Comparison of ENCODE assay signal across 27 cellular contexts in genomic region chr2:97983134-97983533, GRCh38.
"Had no signal": no experiment of that assay in that cellular context is flagged by ENCODE, and none has a peak within 500 bp of the region (broad histone marks: within the 10 kb centered on the region; RNA-seq: fewer than 3 reads in every experiment).

No MANE protein-coding gene starts in this region.

- H3K4me3 ChIP-seq: ascending aorta, esophagus muscularis mucosa, lower lobe of right lung, mucosa of descending colon, ovary, spleen, thoracic aorta, upper lobe of left lung, vagina had no signal

- DNase-seq: activated CD4-positive, alpha-beta memory T cell treated with anti-CD3 and anti-CD28 coated beads, Interleukin-2, amount 10 ng/mL, durations not matched to agents 7 days and 5 days; activated CD4-positive, alpha-beta T cell treated with anti-CD3 and anti-CD28 coated beads for 1 hour; activated CD4-positive, alpha-beta T cell treated with anti-CD3 and anti-CD28 coated beads, Interleukin-2, amount 10 ng/mL, durations not matched to agents 7 days and 5 days; activated CD8-positive, alpha-beta memory T cell treated with anti-CD3 and anti-CD28 coated beads, Interleukin-2, amount 50 U/mL, for 48 hours; activated gamma-delta T cell; activated naive CD4-positive, alpha-beta T cell treated with anti-CD3 and anti-CD28 coated beads, Interleukin-2, amount 10 ng/mL, durations not matched to agents 7 days and 5 days; activated naive CD8-positive, alpha-beta T cell treated with anti-CD3 and anti-CD28 coated beads, Interleukin-2, amount 10 ng/mL, durations not matched to agents 7 days and 5 days; activated T-cell treated with anti-CD3 and anti-CD28 coated beads, Interleukin-2, amount 50 U/mL, for 24 hours; endodermal cell; foreskin melanocyte; islet precursor cell; lower lobe of right lung; mesenchymal stem cell; ovary; spleen; stimulated activated CD4-positive, alpha-beta T cell treated with anti-CD3 and anti-CD28 coated beads, Interleukin-2, amount 100 ng/mL, for 48 hours; T-helper 2 cell; upper lobe of left lung had no signal

- H3K27me3 Mint-ChIP-seq: activated CD4-positive, alpha-beta memory T cell treated with anti-CD3 and anti-CD28 coated beads, Interleukin-2, amount 10 ng/mL, durations not matched to agents 7 days and 5 days; activated CD4-positive, alpha-beta T cell treated with anti-CD3 and anti-CD28 coated beads, Interleukin-2, amount 10 ng/mL, durations not matched to agents 7 days and 5 days; activated naive CD4-positive, alpha-beta T cell treated with anti-CD3 and anti-CD28 coated beads, Interleukin-2, amount 10 ng/mL, durations not matched to agents 7 days and 5 days; activated naive CD8-positive, alpha-beta T cell treated with anti-CD3 and anti-CD28 coated beads, Interleukin-2, amount 10 ng/mL, durations not matched to agents 7 days and 5 days; activated T-cell treated with anti-CD3 and anti-CD28 coated beads, Interleukin-2, amount 50 U/mL, for 24 hours; brain; progenitor cell of endocrine pancreas; stimulated activated naive CD8-positive, alpha-beta T cell treated with anti-CD3 and anti-CD28 coated beads, Interleukin-15, Interleukin-2, amounts not matched to agents 100 ng/mL and 50 ng/mL, for 24 hours had no signal

- ATAC-seq: lower lobe of right lung had no signal

- H3K27ac ChIP-seq: ascending aorta, esophagus muscularis mucosa, lower lobe of right lung, ovary, spleen, thoracic aorta, upper lobe of left lung, vagina had no signal

- H3K4me1 ChIP-seq: ascending aorta, lower lobe of right lung had no signal

- H3K27ac Mint-ChIP-seq: activated CD4-positive, alpha-beta memory T cell treated with anti-CD3 and anti-CD28 coated beads, Interleukin-2, amount 10 ng/mL, durations not matched to agents 7 days and 5 days; activated CD4-positive, alpha-beta T cell treated with anti-CD3 and anti-CD28 coated beads, Interleukin-2, amount 10 ng/mL, durations not matched to agents 7 days and 5 days; activated naive CD4-positive, alpha-beta T cell treated with anti-CD3 and anti-CD28 coated beads, Interleukin-2, amount 10 ng/mL, durations not matched to agents 7 days and 5 days; activated naive CD8-positive, alpha-beta T cell treated with anti-CD3 and anti-CD28 coated beads, Interleukin-2, amount 10 ng/mL, durations not matched to agents 7 days and 5 days; activated T-cell treated with anti-CD3 and anti-CD28 coated beads, Interleukin-2, amount 50 U/mL, for 24 hours; endodermal cell; stimulated activated naive CD8-positive, alpha-beta T cell treated with anti-CD3 and anti-CD28 coated beads, Interleukin-15, Interleukin-2, amounts not matched to agents 100 ng/mL and 50 ng/mL, for 24 hours had no signal

- H3K9me3 ChIP-seq: ovary, vagina had no signal

- H3K27me3 ChIP-seq: ascending aorta, esophagus muscularis mucosa, ovary, spleen, upper lobe of left lung, vagina had no signal

- H3K36me3 ChIP-seq: esophagus muscularis mucosa, lower lobe of right lung, ovary, thoracic aorta, upper lobe of left lung, vagina had no signal

- H3K4me3 Mint-ChIP-seq: activated CD4-positive, alpha-beta memory T cell treated with anti-CD3 and anti-CD28 coated beads, Interleukin-2, amount 10 ng/mL, durations not matched to agents 7 days and 5 days; activated CD4-positive, alpha-beta T cell treated with anti-CD3 and anti-CD28 coated beads, Interleukin-2, amount 10 ng/mL, durations not matched to agents 7 days and 5 days; activated naive CD4-positive, alpha-beta T cell treated with anti-CD3 and anti-CD28 coated beads, Interleukin-2, amount 10 ng/mL, durations not matched to agents 7 days and 5 days; activated naive CD8-positive, alpha-beta T cell treated with anti-CD3 and anti-CD28 coated beads, Interleukin-2, amount 10 ng/mL, durations not matched to agents 7 days and 5 days; activated T-cell treated with anti-CD3 and anti-CD28 coated beads, Interleukin-2, amount 50 U/mL, for 24 hours; endodermal cell; nephron; stimulated activated naive CD8-positive, alpha-beta T cell treated with anti-CD3 and anti-CD28 coated beads, Interleukin-15, Interleukin-2, amounts not matched to agents 100 ng/mL and 50 ng/mL, for 24 hours had no signal
